In genomic region chr10:59337254-59337653, GRCh38 we compare ENCODE assay signal across 8 cellular contexts. TPM values are rescaled to one million over a fixed set of nuclear protein-coding genes. Genes with fewer than 3 reads are reported as not detected.
A peak's percentile ranks its signal among the peaks of the same experiment; 100 is the strongest.
DNase-seq lines count a peak whose midpoint lies in the region; ATAC-seq and TF ChIP-seq lines count a peak whose summit lies in the region.

No MANE protein-coding gene starts in this region.

- H3K9me3 Mint-ChIP-seq in CD4-positive, alpha-beta T cell, result no peaks in the 10 kb centered on the region

- no peak overlapping the region for H3K4me3 ChIP-seq in heart right ventricle
- H3K4me3 ChIP-seq in rectal smooth muscle tissue (ENCODE audit: low read length), result no peak overlapping the region

- TF ChIP-seq CTCF in heart right ventricle (IDR thresholded peaks at IDR 0.05), result no peak
- no peak for TF ChIP-seq CTCF in CD4-positive, alpha-beta T cell (IDR thresholded peaks at IDR 0.05)

- H3K36me3 ChIP-seq in heart right ventricle, result no peaks in the 10 kb centered on the region
- H3K36me3 ChIP-seq in rectal smooth muscle tissue (ENCODE audit: control insufficient read depth, insufficient read depth, low read length), result no peaks in the 10 kb centered on the region

- no peak overlapping the region for H3K4me3 Mint-ChIP-seq in CD4-positive, alpha-beta T cell

- no peaks in the 10 kb centered on the region for H3K4me1 Mint-ChIP-seq in CD4-positive, alpha-beta T cell (ENCODE audit: low read depth)

- DNase-seq in ELF-1 (ENCODE audit: low read depth, low spot score) (peak; percentile 3), amygdala (lab: John Stamatoyannopoulos, UW) (peak in 43 of 56 donors; percentile 7 to 76 (median 42)), heart right ventricle (peak in 1 of 2 donors; percentile 52)
- no peak for DNase-seq in CD4-positive, alpha-beta T cell

- H3K9ac ChIP-seq in rectal smooth muscle tissue (ENCODE audit: low read length), result no peak overlapping the region

- H3K9me3 ChIP-seq in heart right ventricle, result no peaks in the 10 kb centered on the region
- no peaks in the 10 kb centered on the region for H3K9me3 ChIP-seq in CD4-positive, alpha-beta T cell (ENCODE audit: control insufficient read depth, low read length)

- no peaks in the 10 kb centered on the region for H3K27me3 ChIP-seq in heart right ventricle
- H3K27me3 ChIP-seq in rectal smooth muscle tissue (ENCODE audit: control insufficient read depth, insufficient read depth, low read length), result no peaks in the 10 kb centered on the region
- H3K27me3 ChIP-seq in CD4-positive, alpha-beta T cell (ENCODE audit: control insufficient read depth, insufficient read depth, low read length), result no peaks in the 10 kb centered on the region

- intact Hi-C loops in heart right ventricle (cut with DNase I), result no loop called here
- intact Hi-C loops in CD4-positive, alpha-beta T cell (cut with DNase I, micrococcal nuclease), result no loop called here

- peak overlapping the region in 9 of 10 donors; percentile 0 to 80 (median 62) for H3K27ac ChIP-seq in heart right ventricle
- H3K27ac ChIP-seq in rectal smooth muscle tissue (ENCODE audit: low read depth, low read length), result peak overlapping the region; percentile 38
- H3K27ac ChIP-seq in CD4-positive, alpha-beta T cell (ENCODE audit: low read depth, low read length), result no peak overlapping the region

- no peaks in the 10 kb centered on the region for H3K27me3 Mint-ChIP-seq in CD4-positive, alpha-beta T cell

- POLR2A ChIA-PET in CD4-positive, alpha-beta T cell (lab: Charles Lee), result no interaction called here

- CTCF ChIA-PET in CD4-positive, alpha-beta T cell (lab: Charles Lee), result interaction anchor here (0.7 kb wide), 1 partner anchor 948 kb away, joined by 3 read pairs; no protein-coding TSS in a partner anchor

- peak; percentile 62 to 88 (median 79) for ATAC-seq in heart right ventricle
- ATAC-seq in GM18517 (IDR thresholded peaks at IDR 0.05; ENCODE audit: unreplicated experiment), result no peak
- ATAC-seq in HG02870 (IDR thresholded peaks at IDR 0.05; ENCODE audit: unreplicated experiment), result no peak
- ATAC-seq in CD4-positive, alpha-beta T cell (ENCODE audit: poor library complexity), result no peak
- no peak for ATAC-seq in HG03469 (IDR thresholded peaks at IDR 0.05; ENCODE audit: unreplicated experiment)

- H3K36me3 Mint-ChIP-seq in CD4-positive, alpha-beta T cell (ENCODE audit: low read depth), result no peaks in the 10 kb centered on the region

- no peak overlapping the region for H3K27ac Mint-ChIP-seq in CD4-positive, alpha-beta T cell

- H3K4me1 ChIP-seq in heart right ventricle (peaks cover 6 to 49% (median 21%) of the 10 kb centered on the region in 9 donors), rectal smooth muscle tissue (ENCODE audit: control insufficient read depth, insufficient read depth, low read length) (peaks cover 26% of the 10 kb centered on the region)

RNA-seq across cellular contexts. Expression of gene FAM13C, which starts 25.1 kb away (rescaled TPM):
- total RNA-seq in heart right ventricle, result 10 to 100 TPM in 1 of 10 donors, 1 to 10 TPM in 9; 2.9 to 14.6 (median 7.7) TPM
- polyA plus RNA-seq in heart right ventricle, result 1 to 10 TPM; 1.5 to 3.8 TPM
- total RNA-seq in CD4-positive, alpha-beta T cell, result not detected

Comparison
In these comparisons a context has a peak if more than half of its experiments do, and no peak if none do; other contexts are left out.
1. DNase-seq: peak in ELF-1 (single experiment) and amygdala (43 of 56); none in CD4-positive, alpha-beta T cell (0 of 10).
2. ATAC-seq: peak in heart right ventricle (8 of 8); none in GM18517 (single experiment), HG02870 (single experiment), CD4-positive, alpha-beta T cell (single experiment) and HG03469 (single experiment).